1 cellular context compared by ENCODE assay signal in the genomic region with DNA sequence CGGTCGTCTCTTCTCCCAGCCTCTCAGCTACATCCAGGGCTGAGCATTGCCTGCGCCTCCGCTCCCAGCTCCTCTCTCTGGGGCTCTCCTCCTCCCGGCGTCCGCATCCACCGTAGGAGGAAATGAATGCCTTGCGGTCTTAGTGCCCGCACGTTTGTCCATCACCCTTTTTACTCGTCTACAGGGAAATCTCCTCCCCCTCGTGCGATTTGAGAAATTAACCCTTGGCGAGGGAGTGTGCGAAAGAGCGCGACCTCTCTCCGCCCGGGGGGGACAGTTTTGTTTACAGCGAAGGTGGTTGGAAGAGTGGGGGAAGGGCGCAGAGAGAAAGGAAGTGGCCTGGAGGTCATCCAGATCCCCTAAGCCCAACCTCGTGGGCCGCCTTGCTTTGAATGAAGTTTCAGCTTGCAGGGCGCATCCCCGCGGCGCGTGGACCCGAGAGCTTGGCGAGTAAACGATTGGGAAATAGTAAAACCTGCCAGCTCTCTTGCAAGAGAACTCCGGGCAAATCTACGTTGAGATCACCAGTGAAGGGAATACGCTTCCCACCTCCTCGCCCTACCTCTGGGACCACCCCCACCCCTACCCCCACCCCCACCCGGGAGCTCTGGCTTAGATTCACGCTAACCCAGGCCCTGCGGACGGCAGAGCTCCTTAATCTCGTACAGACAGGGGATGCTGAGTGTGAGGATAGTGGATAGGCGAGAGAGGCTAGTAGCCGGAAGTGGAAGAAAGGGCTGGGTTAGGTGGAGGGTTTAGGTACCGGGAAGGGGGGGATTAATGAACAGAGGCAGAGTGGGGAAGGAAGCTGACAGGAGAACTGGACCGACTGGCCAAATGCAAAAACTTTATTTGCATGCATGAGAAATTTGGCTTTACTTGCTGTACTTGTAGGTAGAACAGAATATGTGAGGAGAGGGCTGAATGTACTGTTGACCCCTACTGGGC.
TF ChIP-seq lines count a peak whose summit lies in the region.

A gene with protein sequence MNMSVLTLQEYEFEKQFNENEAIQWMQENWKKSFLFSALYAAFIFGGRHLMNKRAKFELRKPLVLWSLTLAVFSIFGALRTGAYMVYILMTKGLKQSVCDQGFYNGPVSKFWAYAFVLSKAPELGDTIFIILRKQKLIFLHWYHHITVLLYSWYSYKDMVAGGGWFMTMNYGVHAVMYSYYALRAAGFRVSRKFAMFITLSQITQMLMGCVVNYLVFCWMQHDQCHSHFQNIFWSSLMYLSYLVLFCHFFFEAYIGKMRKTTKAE (minus strand): TSS at position 144 of the 948 bp plus-strand sequence. CDS start 280 bp downstream, outside the sequence.

TF ChIP-seq in HepG2, 621 proteins besides CTCF, POLR2A, EP300 and RAD21 (continued from another document and continues in another):
- TF ChIP-seq MTA1 (CRISPR knock-in tag; IDR thresholded peaks at IDR 0.05; ENCODE audit: borderline replicate concordance) (peak; percentile 92), KDM6A (CRISPR knock-in tag; IDR thresholded peaks at IDR 0.05; ENCODE audit: low read depth) (peak; percentile 56; the same call in 1 of the 2 replicates), ZNF34 (CRISPR knock-in tag; IDR thresholded peaks at IDR 0.05; ENCODE audit: borderline replicate concordance) (no peak), ZNF614 (CRISPR knock-in tag; IDR thresholded peaks at IDR 0.05; ENCODE audit: borderline replicate concordance) (no peak), ZKSCAN1 (IDR thresholded peaks at IDR 0.05; ENCODE audit: low read length) (no peak), AHR (CRISPR knock-in tag; IDR thresholded peaks at IDR 0.05) (0 out of 2 replicates have a peak, but pooled peaks have one; percentile 49), SMYD3 (CRISPR knock-in tag; IDR thresholded peaks at IDR 0.05) (peak; percentile 20; the same call in 1 of the 2 replicates), NFE2L1 (CRISPR knock-in tag; IDR thresholded peaks at IDR 0.05; ENCODE audit: borderline replicate concordance) (no peak), SMC3 (IDR thresholded peaks at IDR 0.05; ENCODE audit: low read length) (no peak), MZF1 (CRISPR knock-in tag; IDR thresholded peaks at IDR 0.05; ENCODE audit: borderline replicate concordance) (no peak), SMAD3 (CRISPR knock-in tag; IDR thresholded peaks at IDR 0.05) (peak; percentile 55), YEATS4 (CRISPR knock-in tag; IDR thresholded peaks at IDR 0.05; ENCODE audit: borderline replicate concordance) (peak; percentile 78), KMT2A (CRISPR knock-in tag; IDR thresholded peaks at IDR 0.05) (peak; percentile 67; the same call in 1 of the 2 replicates), ZNF446 (CRISPR knock-in tag; IDR thresholded peaks at IDR 0.05) (0 out of 2 replicates have a peak, but pooled peaks have one; percentile 40), ZNF317 (CRISPR knock-in tag; IDR thresholded peaks at IDR 0.05) (peak; percentile 30; the same call in 1 of the 2 replicates), U2AF1 (optimal IDR thresholded peaks at IDR 0.05; ENCODE audit: low read depth, low read length) (no peak), ATF1 (CRISPR knock-in tag; IDR thresholded peaks at IDR 0.05) (0 out of 2 replicates have a peak, but pooled peaks have one; percentile 53), ZNF326 (CRISPR knock-in tag; IDR thresholded peaks at IDR 0.05; ENCODE audit: borderline replicate concordance) (no peak), ZNF674 (CRISPR knock-in tag; IDR thresholded peaks at IDR 0.05; ENCODE audit: low read depth) (no peak), ZSCAN9 (CRISPR knock-in tag; IDR thresholded peaks at IDR 0.05; ENCODE audit: borderline replicate concordance) (peak; percentile 73; the same call in 1 of the 2 replicates), ZNF205 (CRISPR knock-in tag; IDR thresholded peaks at IDR 0.05) (no peak)
- TF ChIP-seq, protein P1, sequence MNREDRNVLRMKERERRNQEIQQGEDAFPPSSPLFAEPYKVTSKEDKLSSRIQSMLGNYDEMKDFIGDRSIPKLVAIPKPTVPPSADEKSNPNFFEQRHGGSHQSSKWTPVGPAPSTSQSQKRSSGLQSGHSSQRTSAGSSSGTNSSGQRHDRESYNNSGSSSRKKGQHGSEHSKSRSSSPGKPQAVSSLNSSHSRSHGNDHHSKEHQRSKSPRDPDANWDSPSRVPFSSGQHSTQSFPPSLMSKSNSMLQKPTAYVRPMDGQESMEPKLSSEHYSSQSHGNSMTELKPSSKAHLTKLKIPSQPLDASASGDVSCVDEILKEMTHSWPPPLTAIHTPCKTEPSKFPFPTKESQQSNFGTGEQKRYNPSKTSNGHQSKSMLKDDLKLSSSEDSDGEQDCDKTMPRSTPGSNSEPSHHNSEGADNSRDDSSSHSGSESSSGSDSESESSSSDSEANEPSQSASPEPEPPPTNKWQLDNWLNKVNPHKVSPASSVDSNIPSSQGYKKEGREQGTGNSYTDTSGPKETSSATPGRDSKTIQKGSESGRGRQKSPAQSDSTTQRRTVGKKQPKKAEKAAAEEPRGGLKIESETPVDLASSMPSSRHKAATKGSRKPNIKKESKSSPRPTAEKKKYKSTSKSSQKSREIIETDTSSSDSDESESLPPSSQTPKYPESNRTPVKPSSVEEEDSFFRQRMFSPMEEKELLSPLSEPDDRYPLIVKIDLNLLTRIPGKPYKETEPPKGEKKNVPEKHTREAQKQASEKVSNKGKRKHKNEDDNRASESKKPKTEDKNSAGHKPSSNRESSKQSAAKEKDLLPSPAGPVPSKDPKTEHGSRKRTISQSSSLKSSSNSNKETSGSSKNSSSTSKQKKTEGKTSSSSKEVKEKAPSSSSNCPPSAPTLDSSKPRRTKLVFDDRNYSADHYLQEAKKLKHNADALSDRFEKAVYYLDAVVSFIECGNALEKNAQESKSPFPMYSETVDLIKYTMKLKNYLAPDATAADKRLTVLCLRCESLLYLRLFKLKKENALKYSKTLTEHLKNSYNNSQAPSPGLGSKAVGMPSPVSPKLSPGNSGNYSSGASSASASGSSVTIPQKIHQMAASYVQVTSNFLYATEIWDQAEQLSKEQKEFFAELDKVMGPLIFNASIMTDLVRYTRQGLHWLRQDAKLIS (CRISPR knock-in tag; IDR thresholded peaks at IDR 0.05): no peak
- TF ChIP-seq, protein P2, sequence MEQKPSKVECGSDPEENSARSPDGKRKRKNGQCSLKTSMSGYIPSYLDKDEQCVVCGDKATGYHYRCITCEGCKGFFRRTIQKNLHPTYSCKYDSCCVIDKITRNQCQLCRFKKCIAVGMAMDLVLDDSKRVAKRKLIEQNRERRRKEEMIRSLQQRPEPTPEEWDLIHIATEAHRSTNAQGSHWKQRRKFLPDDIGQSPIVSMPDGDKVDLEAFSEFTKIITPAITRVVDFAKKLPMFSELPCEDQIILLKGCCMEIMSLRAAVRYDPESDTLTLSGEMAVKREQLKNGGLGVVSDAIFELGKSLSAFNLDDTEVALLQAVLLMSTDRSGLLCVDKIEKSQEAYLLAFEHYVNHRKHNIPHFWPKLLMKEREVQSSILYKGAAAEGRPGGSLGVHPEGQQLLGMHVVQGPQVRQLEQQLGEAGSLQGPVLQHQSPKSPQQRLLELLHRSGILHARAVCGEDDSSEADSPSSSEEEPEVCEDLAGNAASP (CRISPR knock-in tag; IDR thresholded peaks at IDR 0.05; ENCODE audit: borderline replicate concordance): no peak; the same call in 1 of the 2 replicates
- TF ChIP-seq, protein P3, sequence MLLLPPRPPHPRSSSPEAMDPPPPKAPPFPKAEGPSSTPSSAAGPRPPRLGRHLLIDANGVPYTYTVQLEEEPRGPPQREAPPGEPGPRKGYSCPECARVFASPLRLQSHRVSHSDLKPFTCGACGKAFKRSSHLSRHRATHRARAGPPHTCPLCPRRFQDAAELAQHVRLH (CRISPR knock-in tag; IDR thresholded peaks at IDR 0.05; ENCODE audit: borderline replicate concordance, low read depth): 0 out of 2 replicates have a peak, but pooled peaks have one; percentile 24
- TF ChIP-seq, protein P4, sequence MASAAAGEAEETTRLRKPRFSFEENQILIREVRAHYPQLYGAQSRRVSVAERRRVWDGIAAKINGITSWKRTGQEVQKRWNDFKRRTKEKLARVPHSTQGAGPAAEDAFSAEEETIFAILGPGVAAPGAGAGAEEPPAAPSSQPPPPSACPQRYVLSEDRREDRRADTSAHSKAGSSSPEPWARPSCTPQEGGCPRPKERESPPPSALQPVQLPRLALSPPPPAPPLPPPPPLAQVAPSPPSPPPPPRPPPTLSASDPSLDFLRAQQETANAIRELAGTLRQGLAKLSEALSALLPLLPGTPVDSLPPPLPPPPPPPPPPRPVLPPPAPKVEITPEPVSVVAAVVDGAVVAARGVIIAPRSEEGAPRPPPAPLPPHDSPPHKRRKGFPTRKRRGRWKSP (CRISPR knock-in tag; IDR thresholded peaks at IDR 0.05): 0 out of 2 replicates have a peak, but pooled peaks have one; percentile 46
- TF ChIP-seq, protein P5, sequence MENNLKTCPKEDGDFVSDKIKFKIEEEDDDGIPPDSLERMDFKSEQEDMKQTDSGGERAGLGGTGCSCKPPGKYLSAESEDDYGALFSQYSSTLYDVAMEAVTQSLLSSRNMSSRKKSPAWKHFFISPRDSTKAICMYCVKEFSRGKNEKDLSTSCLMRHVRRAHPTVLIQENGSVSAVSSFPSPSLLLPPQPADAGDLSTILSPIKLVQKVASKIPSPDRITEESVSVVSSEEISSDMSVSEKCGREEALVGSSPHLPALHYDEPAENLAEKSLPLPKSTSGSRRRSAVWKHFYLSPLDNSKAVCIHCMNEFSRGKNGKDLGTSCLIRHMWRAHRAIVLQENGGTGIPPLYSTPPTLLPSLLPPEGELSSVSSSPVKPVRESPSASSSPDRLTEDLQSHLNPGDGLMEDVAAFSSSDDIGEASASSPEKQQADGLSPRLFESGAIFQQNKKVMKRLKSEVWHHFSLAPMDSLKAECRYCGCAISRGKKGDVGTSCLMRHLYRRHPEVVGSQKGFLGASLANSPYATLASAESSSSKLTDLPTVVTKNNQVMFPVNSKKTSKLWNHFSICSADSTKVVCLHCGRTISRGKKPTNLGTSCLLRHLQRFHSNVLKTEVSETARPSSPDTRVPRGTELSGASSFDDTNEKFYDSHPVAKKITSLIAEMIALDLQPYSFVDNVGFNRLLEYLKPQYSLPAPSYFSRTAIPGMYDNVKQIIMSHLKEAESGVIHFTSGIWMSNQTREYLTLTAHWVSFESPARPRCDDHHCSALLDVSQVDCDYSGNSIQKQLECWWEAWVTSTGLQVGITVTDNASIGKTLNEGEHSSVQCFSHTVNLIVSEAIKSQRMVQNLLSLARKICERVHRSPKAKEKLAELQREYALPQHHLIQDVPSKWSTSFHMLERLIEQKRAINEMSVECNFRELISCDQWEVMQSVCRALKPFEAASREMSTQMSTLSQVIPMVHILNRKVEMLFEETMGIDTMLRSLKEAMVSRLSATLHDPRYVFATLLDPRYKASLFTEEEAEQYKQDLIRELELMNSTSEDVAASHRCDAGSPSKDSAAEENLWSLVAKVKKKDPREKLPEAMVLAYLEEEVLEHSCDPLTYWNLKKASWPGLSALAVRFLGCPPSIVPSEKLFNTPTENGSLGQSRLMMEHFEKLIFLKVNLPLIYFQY (CRISPR knock-in tag; IDR thresholded peaks at IDR 0.05; ENCODE audit: borderline replicate concordance): no peak
- TF ChIP-seq, protein P6, sequence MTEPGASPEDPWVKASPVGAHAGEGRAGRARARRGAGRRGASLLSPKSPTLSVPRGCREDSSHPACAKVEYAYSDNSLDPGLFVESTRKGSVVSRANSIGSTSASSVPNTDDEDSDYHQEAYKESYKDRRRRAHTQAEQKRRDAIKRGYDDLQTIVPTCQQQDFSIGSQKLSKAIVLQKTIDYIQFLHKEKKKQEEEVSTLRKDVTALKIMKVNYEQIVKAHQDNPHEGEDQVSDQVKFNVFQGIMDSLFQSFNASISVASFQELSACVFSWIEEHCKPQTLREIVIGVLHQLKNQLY (CRISPR knock-in tag; IDR thresholded peaks at IDR 0.05): peak; percentile 90; the same call in 1 of the 2 replicates
- TF ChIP-seq, protein P7, sequence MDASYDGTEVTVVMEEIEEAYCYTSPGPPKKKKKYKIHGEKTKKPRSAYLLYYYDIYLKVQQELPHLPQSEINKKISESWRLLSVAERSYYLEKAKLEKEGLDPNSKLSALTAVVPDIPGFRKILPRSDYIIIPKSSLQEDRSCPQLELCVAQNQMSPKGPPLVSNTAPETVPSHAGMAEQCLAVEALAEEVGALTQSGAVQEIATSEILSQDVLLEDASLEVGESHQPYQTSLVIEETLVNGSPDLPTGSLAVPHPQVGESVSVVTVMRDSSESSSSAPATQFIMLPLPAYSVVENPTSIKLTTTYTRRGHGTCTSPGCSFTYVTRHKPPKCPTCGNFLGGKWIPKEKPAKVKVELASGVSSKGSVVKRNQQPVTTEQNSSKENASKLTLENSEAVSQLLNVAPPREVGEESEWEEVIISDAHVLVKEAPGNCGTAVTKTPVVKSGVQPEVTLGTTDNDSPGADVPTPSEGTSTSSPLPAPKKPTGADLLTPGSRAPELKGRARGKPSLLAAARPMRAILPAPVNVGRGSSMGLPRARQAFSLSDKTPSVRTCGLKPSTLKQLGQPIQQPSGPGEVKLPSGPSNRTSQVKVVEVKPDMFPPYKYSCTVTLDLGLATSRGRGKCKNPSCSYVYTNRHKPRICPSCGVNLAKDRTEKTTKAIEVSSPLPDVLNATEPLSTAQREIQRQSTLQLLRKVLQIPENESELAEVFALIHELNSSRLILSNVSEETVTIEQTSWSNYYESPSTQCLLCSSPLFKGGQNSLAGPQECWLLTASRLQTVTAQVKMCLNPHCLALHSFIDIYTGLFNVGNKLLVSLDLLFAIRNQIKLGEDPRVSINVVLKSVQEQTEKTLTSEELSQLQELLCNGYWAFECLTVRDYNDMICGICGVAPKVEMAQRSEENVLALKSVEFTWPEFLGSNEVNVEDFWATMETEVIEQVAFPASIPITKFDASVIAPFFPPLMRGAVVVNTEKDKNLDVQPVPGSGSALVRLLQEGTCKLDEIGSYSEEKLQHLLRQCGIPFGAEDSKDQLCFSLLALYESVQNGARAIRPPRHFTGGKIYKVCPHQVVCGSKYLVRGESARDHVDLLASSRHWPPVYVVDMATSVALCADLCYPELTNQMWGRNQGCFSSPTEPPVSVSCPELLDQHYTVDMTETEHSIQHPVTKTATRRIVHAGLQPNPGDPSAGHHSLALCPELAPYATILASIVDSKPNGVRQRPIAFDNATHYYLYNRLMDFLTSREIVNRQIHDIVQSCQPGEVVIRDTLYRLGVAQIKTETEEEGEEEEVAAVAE (CRISPR knock-in tag; IDR thresholded peaks at IDR 0.05; ENCODE audit: borderline replicate concordance): peak; percentile 81; the same call in 1 of the 2 replicates
- TF ChIP-seq, protein P8, sequence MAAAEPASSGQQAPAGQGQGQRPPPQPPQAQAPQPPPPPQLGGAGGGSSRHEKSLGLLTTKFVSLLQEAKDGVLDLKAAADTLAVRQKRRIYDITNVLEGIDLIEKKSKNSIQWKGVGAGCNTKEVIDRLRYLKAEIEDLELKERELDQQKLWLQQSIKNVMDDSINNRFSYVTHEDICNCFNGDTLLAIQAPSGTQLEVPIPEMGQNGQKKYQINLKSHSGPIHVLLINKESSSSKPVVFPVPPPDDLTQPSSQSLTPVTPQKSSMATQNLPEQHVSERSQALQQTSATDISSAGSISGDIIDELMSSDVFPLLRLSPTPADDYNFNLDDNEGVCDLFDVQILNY (CRISPR knock-in tag; conservative IDR thresholded peaks at IDR 0.05): no peak
- TF ChIP-seq, protein P9, sequence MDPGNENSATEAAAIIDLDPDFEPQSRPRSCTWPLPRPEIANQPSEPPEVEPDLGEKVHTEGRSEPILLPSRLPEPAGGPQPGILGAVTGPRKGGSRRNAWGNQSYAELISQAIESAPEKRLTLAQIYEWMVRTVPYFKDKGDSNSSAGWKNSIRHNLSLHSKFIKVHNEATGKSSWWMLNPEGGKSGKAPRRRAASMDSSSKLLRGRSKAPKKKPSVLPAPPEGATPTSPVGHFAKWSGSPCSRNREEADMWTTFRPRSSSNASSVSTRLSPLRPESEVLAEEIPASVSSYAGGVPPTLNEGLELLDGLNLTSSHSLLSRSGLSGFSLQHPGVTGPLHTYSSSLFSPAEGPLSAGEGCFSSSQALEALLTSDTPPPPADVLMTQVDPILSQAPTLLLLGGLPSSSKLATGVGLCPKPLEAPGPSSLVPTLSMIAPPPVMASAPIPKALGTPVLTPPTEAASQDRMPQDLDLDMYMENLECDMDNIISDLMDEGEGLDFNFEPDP (CRISPR knock-in tag; conservative IDR thresholded peaks at IDR 0.05): no peak
